In genomic region chr9:32251539-32251938, GRCh38 we compare ENCODE assay signal across 9 cellular contexts.
DNase-seq lines count a peak whose midpoint lies in the region; ATAC-seq and TF ChIP-seq lines count a peak whose summit lies in the region.
"Had no signal": no experiment of that assay in that cellular context is flagged by ENCODE, and none has a peak within 500 bp of the region (broad histone marks: within the 10 kb centered on the region; RNA-seq: fewer than 3 reads in every experiment).

No MANE protein-coding gene starts in this region.

- peak; percentile 72 for TF ChIP-seq CTCF in DND-41 (IDR thresholded peaks at IDR 0.05; ENCODE audit: borderline replicate concordance, extremely low read depth, low read length, poor library complexity, severe bottlenecking)

- no peak overlapping the region for H3K27ac ChIP-seq in DND-41 (ENCODE audit: low read length)
- H3K27ac ChIP-seq: thoracic aorta had no signal

- H4K20me1 ChIP-seq in DND-41 (ENCODE audit: insufficient read depth, low read length) = no peaks in the 10 kb centered on the region

- H3K9me3 ChIP-seq in DND-41 (ENCODE audit: insufficient read depth, low read length, severe bottlenecking) = no peaks in the 10 kb centered on the region
- H3K9me3 ChIP-seq: thoracic aorta had no signal

- no peaks in the 10 kb centered on the region for H3K79me2 ChIP-seq in DND-41 (ENCODE audit: insufficient read depth, low read length)

- ATAC-seq in DND-41 (ENCODE audit: insufficient read depth, low read depth) (peak; percentile 59; the same call in 2 of the 3 replicates), GM19438 (IDR thresholded peaks at IDR 0.05; ENCODE audit: low read depth, unreplicated experiment) (peak; percentile 70), HG03460 (IDR thresholded peaks at IDR 0.05; ENCODE audit: unreplicated experiment) (peak; percentile 86), sciatic nerve (peak; percentile 62)

- DNase-seq in DND-41 (peak; percentile 31), NCI-H526 (lab: John Stamatoyannopoulos, UW) (peak; percentile 69 to 83), head of caudate nucleus (peak in 41 of 42 donors; percentile 4 to 81 (median 54)), sciatic nerve (ENCODE audit: low spot score) (no peak), posterior vena cava (ENCODE audit: low spot score) (no peak)
- DNase-seq in activated T-cell treated with anti-CD3 and anti-CD28 coated beads, Interleukin-2, amount 50 U/mL, for 48 hours = peak; percentile 26 to 32

- no peaks in the 10 kb centered on the region for H3K36me3 ChIP-seq in DND-41 (ENCODE audit: insufficient read depth, low read length)
- H3K36me3 ChIP-seq: thoracic aorta had no signal

- H3K4me3 ChIP-seq in DND-41 (ENCODE audit: low read depth in 1 of 2, low read length in 2 of 2) = no peak overlapping the region
- H3K4me3 ChIP-seq: thoracic aorta had no signal

- no peak overlapping the region for H3K4me2 ChIP-seq in DND-41 (ENCODE audit: insufficient read depth, low read length)

- no peak overlapping the region for H3K9ac ChIP-seq in DND-41 (ENCODE audit: low read depth, low read length)

- intact Hi-C loops in head of caudate nucleus (cut with DNase I) = no loop called here
- intact Hi-C loops in sciatic nerve (cut with DNase I) = no loop called here
- intact Hi-C loops in posterior vena cava (cut with DNase I) = no loop called here

- no peak overlapping the region for H2AFZ ChIP-seq in DND-41 (ENCODE audit: low read depth, low read length)

- H3K27me3 ChIP-seq in DND-41 (ENCODE audit: insufficient read depth, low read length, poor library complexity) = no peaks in the 10 kb centered on the region

- no peaks in the 10 kb centered on the region for H3K4me1 ChIP-seq in DND-41 (ENCODE audit: insufficient read depth, low read length)

Comparison
In these comparisons a context has a peak if more than half of its experiments do, and no peak if none do; other contexts are left out.
1. DNase-seq: peak in DND-41 (single experiment), NCI-H526 (2 of 2), activated T-cell treated with anti-CD3 and anti-CD28 coated beads, Interleukin-2, amount 50 U/mL, for 48 hours (2 of 2) and head of caudate nucleus (41 of 42); none in sciatic nerve (single experiment) and posterior vena cava (single experiment).
2. Peak in every context shown above with its lines, with median percentiles within 50 percentile points of each other: ATAC-seq.